ENCODE assay signal across 9 cellular contexts in genomic region chr22:36433318-36434231, GRCh38. TPM values are rescaled to one million over a fixed set of nuclear protein-coding genes. Genes with fewer than 3 reads are reported as not detected.
DNase-seq lines count a peak whose midpoint lies in the region; ATAC-seq, FAIRE-seq and TF ChIP-seq lines count a peak whose summit lies in the region.
"Had no signal": no experiment of that assay in that cellular context is flagged by ENCODE, and none has a peak within 500 bp of the region (broad histone marks: within the 10 kb centered on the region; RNA-seq: fewer than 3 reads in every experiment).

No MANE protein-coding gene starts in this region.

- H3K36me3 ChIP-seq in astrocyte (ENCODE audit: insufficient read depth, low read length) (no peaks in the 10 kb centered on the region), neural progenitor cell (no peaks in the 10 kb centered on the region)
- no peaks in the 10 kb centered on the region for H3K36me3 ChIP-seq in effector memory CD4-positive, alpha-beta T cell (ENCODE audit: control insufficient read depth, insufficient read depth, low read length)
- H3K36me3 ChIP-seq: ascending aorta had no signal

- H3K9ac ChIP-seq in astrocyte (ENCODE audit: low read length) (peak overlapping the region; percentile 37), neural progenitor cell (no peak overlapping the region)

- H3K27ac ChIP-seq in astrocyte (ENCODE audit: low read depth, low read length) (peak overlapping the region; percentile 21), neural progenitor cell (no peak overlapping the region)
- H3K27ac ChIP-seq in effector memory CD4-positive, alpha-beta T cell (ENCODE audit: insufficient read depth, low read length, poor library complexity, severe bottlenecking), result no peak overlapping the region
- H3K27ac ChIP-seq: ascending aorta had no signal

- no peaks in the 10 kb centered on the region for H3K9me3 ChIP-seq in astrocyte (ENCODE audit: insufficient read depth, low read depth, low read length)
- no peaks in the 10 kb centered on the region for H3K9me3 ChIP-seq in neural progenitor cell (ENCODE audit: low read depth)
- no peaks in the 10 kb centered on the region for H3K9me3 ChIP-seq in effector memory CD4-positive, alpha-beta T cell (ENCODE audit: control insufficient read depth, low read length)
- H3K9me3 ChIP-seq: ascending aorta had no signal

- H3K4me3 Mint-ChIP-seq in astrocyte (ENCODE audit: unreplicated experiment), result no peak overlapping the region
- H3K4me3 Mint-ChIP-seq in neural progenitor cell, result no peak overlapping the region

- H3K4me1 Mint-ChIP-seq in astrocyte (ENCODE audit: low read depth, unreplicated experiment), result peaks cover 47% of the 10 kb centered on the region
- H3K4me1 Mint-ChIP-seq in neural progenitor cell, result peaks cover 51% of the 10 kb centered on the region

- H4K20me1 ChIP-seq in astrocyte (ENCODE audit: insufficient read depth, low read length) (no peaks in the 10 kb centered on the region), neural progenitor cell (ENCODE audit: low read depth) (no peaks in the 10 kb centered on the region)

- H3K9me3 Mint-ChIP-seq in astrocyte (ENCODE audit: unreplicated experiment), result no peaks in the 10 kb centered on the region
- no peaks in the 10 kb centered on the region for H3K9me3 Mint-ChIP-seq in neural progenitor cell

- H3K27me3 Mint-ChIP-seq in astrocyte (ENCODE audit: low read depth, unreplicated experiment) (no peaks in the 10 kb centered on the region), neural progenitor cell (ENCODE audit: insufficient read depth, low read depth) (peaks cover 7% of the 10 kb centered on the region)

- peaks cover 34% of the 10 kb centered on the region for H3K4me1 ChIP-seq in astrocyte (ENCODE audit: insufficient read depth, low read length)
- H3K4me1 ChIP-seq in neural progenitor cell, result peaks cover 33% of the 10 kb centered on the region
- peaks cover 16% of the 10 kb centered on the region for H3K4me1 ChIP-seq in effector memory CD4-positive, alpha-beta T cell (ENCODE audit: control insufficient read depth, insufficient read depth, low read length, poor library complexity, severe bottlenecking)
- H3K4me1 ChIP-seq: ascending aorta had no signal

- peaks cover 22% of the 10 kb centered on the region for H3F3A ChIP-seq in neural progenitor cell (ENCODE audit: low read depth)

- H3K36me3 Mint-ChIP-seq in astrocyte (ENCODE audit: low read depth, unreplicated experiment) (no peaks in the 10 kb centered on the region), neural progenitor cell (no peaks in the 10 kb centered on the region)

- H3K79me2 ChIP-seq in astrocyte (ENCODE audit: insufficient read depth, low read length) (no peaks in the 10 kb centered on the region), neural progenitor cell (ENCODE audit: low read depth) (no peaks in the 10 kb centered on the region)

- peak; percentile 93 for DNase-seq in COR-L47 (lab: John Stamatoyannopoulos, UW)
- DNase-seq in NCI-H1105 treated with DMSO at 0.1 percent for 48 hours (lab: John Stamatoyannopoulos, UW), result peak; percentile 93
- no peak for DNase-seq in astrocyte (ENCODE audit: low read depth)
- no peak for DNase-seq in neural progenitor cell (ENCODE audit: low spot score)
- no peak for DNase-seq in stimulated activated CD8-positive, alpha-beta memory T cell treated with anti-CD3 and anti-CD28 coated beads, Interleukin-4, amount 100 ng/mL, for 48 hours
- no peak for DNase-seq in kidney tubule cell (ENCODE audit: low spot score)
- no peak for DNase-seq in effector memory CD4-positive, alpha-beta T cell

- no peak for ATAC-seq in HG02642 (IDR thresholded peaks at IDR 0.05; ENCODE audit: poor library complexity, unreplicated experiment)

- H3K4me3 ChIP-seq in astrocyte (ENCODE audit: insufficient read depth, low read depth, low read length) (no peak overlapping the region), neural progenitor cell (no peak overlapping the region)
- no peak overlapping the region for H3K4me3 ChIP-seq in effector memory CD4-positive, alpha-beta T cell (ENCODE audit: insufficient read depth, low read depth, low read length, poor library complexity, severe bottlenecking)
- H3K4me3 ChIP-seq: ascending aorta had no signal

- H2AFZ ChIP-seq in astrocyte (ENCODE audit: low read depth, low read length) (peak overlapping the region; percentile 1), neural progenitor cell (replicated peaks) (no peak overlapping the region)

- peak overlapping the region; percentile 54 for H3K4me2 ChIP-seq in astrocyte (ENCODE audit: low read length)
- H3K4me2 ChIP-seq in neural progenitor cell, result no peak overlapping the region

- TF ChIP-seq CTCF in astrocyte (IDR thresholded peaks at IDR 0.05; ENCODE audit: insufficient read depth, low read depth, low read length), result no peak
- no peak for TF ChIP-seq CTCF in neural progenitor cell (IDR thresholded peaks at IDR 0.05)

- H3K27ac Mint-ChIP-seq in astrocyte (ENCODE audit: unreplicated experiment) (peak overlapping the region; percentile 97), neural progenitor cell (peak overlapping the region; percentile 87)

- no peaks in the 10 kb centered on the region for H3K27me3 ChIP-seq in astrocyte (ENCODE audit: insufficient read depth, low read length)
- H3K27me3 ChIP-seq in neural progenitor cell, result no peaks in the 10 kb centered on the region
- H3K27me3 ChIP-seq in effector memory CD4-positive, alpha-beta T cell (replicated peaks; ENCODE audit: control insufficient read depth, insufficient read depth, low read length, poor library complexity, severe bottlenecking), result no peaks in the 10 kb centered on the region
- H3K27me3 ChIP-seq: ascending aorta had no signal

- FAIRE-seq in astrocyte (lab: Jason Lieb, UNC), result no peak

RNA-seq across cellular contexts. Expression of gene MYH9, which starts 45.8 kb away (rescaled TPM):
- total RNA-seq in astrocyte (2,278 and 2,469 TPM in 2 replicates), neural progenitor cell (ENCODE audit: low replicate concordance) (77.2 and 189 TPM in 2 replicates)

RNA-seq across cellular contexts. Expression of gene TXN2, which starts 47.9 kb away (rescaled TPM):
- total RNA-seq in astrocyte (56.4 and 61.0 TPM in 2 replicates), neural progenitor cell (ENCODE audit: low replicate concordance) (19.8 and 31.8 TPM in 2 replicates)

Comparison
In these comparisons a context has a peak if more than half of its experiments do, and no peak if none do; other contexts are left out.
1. DNase-seq: peak in COR-L47 (single experiment) and NCI-H1105 treated with DMSO at 0.1 percent for 48 hours (single experiment); none in astrocyte (single experiment), neural progenitor cell (single experiment), stimulated activated CD8-positive, alpha-beta memory T cell treated with anti-CD3 and anti-CD28 coated beads, Interleukin-4, amount 100 ng/mL, for 48 hours (single experiment), kidney tubule cell (single experiment) and effector memory CD4-positive, alpha-beta T cell (0 of 3).
2. RNA of gene MYH9, which starts 45.8 kb away (total RNA-seq): 2,278 to 2,469 TPM in astrocyte; 77.2 to 189 TPM in neural progenitor cell; every median in the first group is over 10 times any median in the second.